Comparison of ENCODE assay signal across 1 cellular context in the genomic region with DNA sequence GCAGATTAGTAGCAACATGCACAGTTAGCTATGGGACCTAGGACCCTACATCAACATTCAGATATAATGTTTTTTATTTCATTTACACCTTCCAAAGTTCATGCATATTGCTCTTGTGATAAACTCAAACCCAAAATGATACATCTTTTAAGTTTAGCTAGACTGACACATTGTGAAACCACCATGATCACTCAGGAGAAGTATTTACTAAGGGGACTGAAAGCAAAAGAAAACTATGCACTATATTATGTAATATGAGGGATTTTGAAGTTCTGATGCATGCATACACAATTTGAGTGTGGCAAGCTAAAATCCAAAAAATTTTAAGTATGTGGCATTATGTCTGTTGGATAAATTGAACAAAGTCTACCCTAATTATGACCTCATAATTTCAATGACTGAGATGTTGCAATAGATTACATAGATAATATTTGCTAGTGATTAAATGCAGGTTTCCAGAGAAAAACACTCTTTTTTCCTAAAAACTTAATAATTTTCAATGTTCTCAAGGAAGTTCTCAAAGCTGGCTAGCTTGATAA.
A peak's percentile ranks its signal among the peaks of the same experiment; 100 is the strongest.
TF ChIP-seq lines count a peak whose summit lies in the region.

No MANE protein-coding gene starts in this region.

TF ChIP-seq in GM12878, 131 proteins besides CTCF, POLR2A, EP300 and RAD21 (continued from another document):
- TF ChIP-seq, protein P1, sequence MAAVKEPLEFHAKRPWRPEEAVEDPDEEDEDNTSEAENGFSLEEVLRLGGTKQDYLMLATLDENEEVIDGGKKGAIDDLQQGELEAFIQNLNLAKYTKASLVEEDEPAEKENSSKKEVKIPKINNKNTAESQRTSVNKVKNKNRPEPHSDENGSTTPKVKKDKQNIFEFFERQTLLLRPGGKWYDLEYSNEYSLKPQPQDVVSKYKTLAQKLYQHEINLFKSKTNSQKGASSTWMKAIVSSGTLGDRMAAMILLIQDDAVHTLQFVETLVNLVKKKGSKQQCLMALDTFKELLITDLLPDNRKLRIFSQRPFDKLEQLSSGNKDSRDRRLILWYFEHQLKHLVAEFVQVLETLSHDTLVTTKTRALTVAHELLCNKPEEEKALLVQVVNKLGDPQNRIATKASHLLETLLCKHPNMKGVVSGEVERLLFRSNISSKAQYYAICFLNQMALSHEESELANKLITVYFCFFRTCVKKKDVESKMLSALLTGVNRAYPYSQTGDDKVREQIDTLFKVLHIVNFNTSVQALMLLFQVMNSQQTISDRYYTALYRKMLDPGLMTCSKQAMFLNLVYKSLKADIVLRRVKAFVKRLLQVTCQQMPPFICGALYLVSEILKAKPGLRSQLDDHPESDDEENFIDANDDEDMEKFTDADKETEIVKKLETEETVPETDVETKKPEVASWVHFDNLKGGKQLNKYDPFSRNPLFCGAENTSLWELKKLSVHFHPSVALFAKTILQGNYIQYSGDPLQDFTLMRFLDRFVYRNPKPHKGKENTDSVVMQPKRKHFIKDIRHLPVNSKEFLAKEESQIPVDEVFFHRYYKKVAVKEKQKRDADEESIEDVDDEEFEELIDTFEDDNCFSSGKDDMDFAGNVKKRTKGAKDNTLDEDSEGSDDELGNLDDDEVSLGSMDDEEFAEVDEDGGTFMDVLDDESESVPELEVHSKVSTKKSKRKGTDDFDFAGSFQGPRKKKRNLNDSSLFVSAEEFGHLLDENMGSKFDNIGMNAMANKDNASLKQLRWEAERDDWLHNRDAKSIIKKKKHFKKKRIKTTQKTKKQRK (IDR thresholded peaks at IDR 0.05; ENCODE audit: low read depth, low read length) = no peak
- TF ChIP-seq SUPT20H (IDR thresholded peaks at IDR 0.05; ENCODE audit: borderline replicate concordance, control insufficient read depth, low read depth, low read length) = no peak
- TF ChIP-seq, protein P2, sequence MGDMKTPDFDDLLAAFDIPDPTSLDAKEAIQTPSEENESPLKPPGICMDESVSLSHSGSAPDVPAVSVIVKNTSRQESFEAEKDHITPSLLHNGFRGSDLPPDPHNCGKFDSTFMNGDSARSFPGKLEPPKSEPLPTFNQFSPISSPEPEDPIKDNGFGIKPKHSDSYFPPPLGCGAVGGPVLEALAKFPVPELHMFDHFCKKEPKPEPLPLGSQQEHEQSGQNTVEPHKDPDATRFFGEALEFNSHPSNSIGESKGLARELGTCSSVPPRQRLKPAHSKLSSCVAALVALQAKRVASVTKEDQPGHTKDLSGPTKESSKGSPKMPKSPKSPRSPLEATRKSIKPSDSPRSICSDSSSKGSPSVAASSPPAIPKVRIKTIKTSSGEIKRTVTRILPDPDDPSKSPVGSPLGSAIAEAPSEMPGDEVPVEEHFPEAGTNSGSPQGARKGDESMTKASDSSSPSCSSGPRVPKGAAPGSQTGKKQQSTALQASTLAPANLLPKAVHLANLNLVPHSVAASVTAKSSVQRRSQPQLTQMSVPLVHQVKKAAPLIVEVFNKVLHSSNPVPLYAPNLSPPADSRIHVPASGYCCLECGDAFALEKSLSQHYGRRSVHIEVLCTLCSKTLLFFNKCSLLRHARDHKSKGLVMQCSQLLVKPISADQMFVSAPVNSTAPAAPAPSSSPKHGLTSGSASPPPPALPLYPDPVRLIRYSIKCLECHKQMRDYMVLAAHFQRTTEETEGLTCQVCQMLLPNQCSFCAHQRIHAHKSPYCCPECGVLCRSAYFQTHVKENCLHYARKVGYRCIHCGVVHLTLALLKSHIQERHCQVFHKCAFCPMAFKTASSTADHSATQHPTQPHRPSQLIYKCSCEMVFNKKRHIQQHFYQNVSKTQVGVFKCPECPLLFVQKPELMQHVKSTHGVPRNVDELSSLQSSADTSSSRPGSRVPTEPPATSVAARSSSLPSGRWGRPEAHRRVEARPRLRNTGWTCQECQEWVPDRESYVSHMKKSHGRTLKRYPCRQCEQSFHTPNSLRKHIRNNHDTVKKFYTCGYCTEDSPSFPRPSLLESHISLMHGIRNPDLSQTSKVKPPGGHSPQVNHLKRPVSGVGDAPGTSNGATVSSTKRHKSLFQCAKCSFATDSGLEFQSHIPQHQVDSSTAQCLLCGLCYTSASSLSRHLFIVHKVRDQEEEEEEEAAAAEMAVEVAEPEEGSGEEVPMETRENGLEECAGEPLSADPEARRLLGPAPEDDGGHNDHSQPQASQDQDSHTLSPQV (IDR thresholded peaks at IDR 0.05) = no peak
- TF ChIP-seq, protein P3, sequence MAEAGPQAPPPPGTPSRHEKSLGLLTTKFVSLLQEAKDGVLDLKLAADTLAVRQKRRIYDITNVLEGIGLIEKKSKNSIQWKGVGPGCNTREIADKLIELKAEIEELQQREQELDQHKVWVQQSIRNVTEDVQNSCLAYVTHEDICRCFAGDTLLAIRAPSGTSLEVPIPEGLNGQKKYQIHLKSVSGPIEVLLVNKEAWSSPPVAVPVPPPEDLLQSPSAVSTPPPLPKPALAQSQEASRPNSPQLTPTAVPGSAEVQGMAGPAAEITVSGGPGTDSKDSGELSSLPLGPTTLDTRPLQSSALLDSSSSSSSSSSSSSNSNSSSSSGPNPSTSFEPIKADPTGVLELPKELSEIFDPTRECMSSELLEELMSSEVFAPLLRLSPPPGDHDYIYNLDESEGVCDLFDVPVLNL (IDR thresholded peaks at IDR 0.05; ENCODE audit: low read depth, low read length) = no peak
- 0 out of 2 replicates have a peak, but pooled peaks have one; percentile 23 for TF ChIP-seq ZNF24 (IDR thresholded peaks at IDR 0.05)
- TF ChIP-seq, protein P4, sequence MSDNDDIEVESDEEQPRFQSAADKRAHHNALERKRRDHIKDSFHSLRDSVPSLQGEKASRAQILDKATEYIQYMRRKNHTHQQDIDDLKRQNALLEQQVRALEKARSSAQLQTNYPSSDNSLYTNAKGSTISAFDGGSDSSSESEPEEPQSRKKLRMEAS (IDR thresholded peaks at IDR 0.05; ENCODE audit: low read depth, low read length) = no peak
- TF ChIP-seq CHD4 (IDR thresholded peaks at IDR 0.05) = no peak
- no peak for TF ChIP-seq STAT3 (IDR thresholded peaks at IDR 0.05; ENCODE audit: low read depth, low read length)
- no peak for TF ChIP-seq HDAC6 (IDR thresholded peaks at IDR 0.05; ENCODE audit: unreplicated experiment)
- TF ChIP-seq ATF7 (IDR thresholded peaks at IDR 0.05; ENCODE audit: low read depth) = peak; percentile 65
- peak; percentile 37 for TF ChIP-seq JUNB (IDR thresholded peaks at IDR 0.05)
- TF ChIP-seq, protein P5, sequence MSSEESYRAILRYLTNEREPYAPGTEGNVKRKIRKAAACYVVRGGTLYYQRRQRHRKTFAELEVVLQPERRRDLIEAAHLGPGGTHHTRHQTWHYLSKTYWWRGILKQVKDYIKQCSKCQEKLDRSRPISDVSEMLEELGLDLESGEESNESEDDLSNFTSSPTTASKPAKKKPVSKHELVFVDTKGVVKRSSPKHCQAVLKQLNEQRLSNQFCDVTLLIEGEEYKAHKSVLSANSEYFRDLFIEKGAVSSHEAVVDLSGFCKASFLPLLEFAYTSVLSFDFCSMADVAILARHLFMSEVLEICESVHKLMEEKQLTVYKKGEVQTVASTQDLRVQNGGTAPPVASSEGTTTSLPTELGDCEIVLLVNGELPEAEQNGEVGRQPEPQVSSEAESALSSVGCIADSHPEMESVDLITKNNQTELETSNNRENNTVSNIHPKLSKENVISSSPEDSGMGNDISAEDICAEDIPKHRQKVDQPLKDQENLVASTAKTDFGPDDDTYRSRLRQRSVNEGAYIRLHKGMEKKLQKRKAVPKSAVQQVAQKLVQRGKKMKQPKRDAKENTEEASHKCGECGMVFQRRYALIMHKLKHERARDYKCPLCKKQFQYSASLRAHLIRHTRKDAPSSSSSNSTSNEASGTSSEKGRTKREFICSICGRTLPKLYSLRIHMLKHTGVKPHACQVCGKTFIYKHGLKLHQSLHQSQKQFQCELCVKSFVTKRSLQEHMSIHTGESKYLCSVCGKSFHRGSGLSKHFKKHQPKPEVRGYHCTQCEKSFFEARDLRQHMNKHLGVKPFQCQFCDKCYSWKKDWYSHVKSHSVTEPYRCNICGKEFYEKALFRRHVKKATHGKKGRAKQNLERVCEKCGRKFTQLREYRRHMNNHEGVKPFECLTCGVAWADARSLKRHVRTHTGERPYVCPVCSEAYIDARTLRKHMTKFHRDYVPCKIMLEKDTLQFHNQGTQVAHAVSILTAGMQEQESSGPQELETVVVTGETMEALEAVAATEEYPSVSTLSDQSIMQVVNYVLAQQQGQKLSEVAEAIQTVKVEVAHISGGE (CRISPR knock-in tag; IDR thresholded peaks at IDR 0.05) = no peak
- TF ChIP-seq NR2F1 (conservative IDR thresholded peaks at IDR 0.05) = no peak
- TF ChIP-seq BCL11A (IDR thresholded peaks at IDR 0.05; ENCODE audit: low read depth, low read length) = no peak
- no peak for TF ChIP-seq DPF2 (IDR thresholded peaks at IDR 0.05)
- no peak for TF ChIP-seq BHLHE40 (IDR thresholded peaks at IDR 0.05; ENCODE audit: borderline replicate concordance in 1 of 2, low read depth in 2 of 2, low read length in 1 of 2)
- no peak for TF ChIP-seq KLF5 (IDR thresholded peaks at IDR 0.05; ENCODE audit: partially characterized antibody)
- TF ChIP-seq, protein P6, sequence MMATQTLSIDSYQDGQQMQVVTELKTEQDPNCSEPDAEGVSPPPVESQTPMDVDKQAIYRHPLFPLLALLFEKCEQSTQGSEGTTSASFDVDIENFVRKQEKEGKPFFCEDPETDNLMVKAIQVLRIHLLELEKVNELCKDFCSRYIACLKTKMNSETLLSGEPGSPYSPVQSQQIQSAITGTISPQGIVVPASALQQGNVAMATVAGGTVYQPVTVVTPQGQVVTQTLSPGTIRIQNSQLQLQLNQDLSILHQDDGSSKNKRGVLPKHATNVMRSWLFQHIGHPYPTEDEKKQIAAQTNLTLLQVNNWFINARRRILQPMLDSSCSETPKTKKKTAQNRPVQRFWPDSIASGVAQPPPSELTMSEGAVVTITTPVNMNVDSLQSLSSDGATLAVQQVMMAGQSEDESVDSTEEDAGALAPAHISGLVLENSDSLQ (IDR thresholded peaks at IDR 0.05) = peak; percentile 35; the same call in 1 of the 2 replicates
- no peak for TF ChIP-seq BMI1 (IDR thresholded peaks at IDR 0.05; ENCODE audit: borderline replicate concordance)
- TF ChIP-seq, protein P7, sequence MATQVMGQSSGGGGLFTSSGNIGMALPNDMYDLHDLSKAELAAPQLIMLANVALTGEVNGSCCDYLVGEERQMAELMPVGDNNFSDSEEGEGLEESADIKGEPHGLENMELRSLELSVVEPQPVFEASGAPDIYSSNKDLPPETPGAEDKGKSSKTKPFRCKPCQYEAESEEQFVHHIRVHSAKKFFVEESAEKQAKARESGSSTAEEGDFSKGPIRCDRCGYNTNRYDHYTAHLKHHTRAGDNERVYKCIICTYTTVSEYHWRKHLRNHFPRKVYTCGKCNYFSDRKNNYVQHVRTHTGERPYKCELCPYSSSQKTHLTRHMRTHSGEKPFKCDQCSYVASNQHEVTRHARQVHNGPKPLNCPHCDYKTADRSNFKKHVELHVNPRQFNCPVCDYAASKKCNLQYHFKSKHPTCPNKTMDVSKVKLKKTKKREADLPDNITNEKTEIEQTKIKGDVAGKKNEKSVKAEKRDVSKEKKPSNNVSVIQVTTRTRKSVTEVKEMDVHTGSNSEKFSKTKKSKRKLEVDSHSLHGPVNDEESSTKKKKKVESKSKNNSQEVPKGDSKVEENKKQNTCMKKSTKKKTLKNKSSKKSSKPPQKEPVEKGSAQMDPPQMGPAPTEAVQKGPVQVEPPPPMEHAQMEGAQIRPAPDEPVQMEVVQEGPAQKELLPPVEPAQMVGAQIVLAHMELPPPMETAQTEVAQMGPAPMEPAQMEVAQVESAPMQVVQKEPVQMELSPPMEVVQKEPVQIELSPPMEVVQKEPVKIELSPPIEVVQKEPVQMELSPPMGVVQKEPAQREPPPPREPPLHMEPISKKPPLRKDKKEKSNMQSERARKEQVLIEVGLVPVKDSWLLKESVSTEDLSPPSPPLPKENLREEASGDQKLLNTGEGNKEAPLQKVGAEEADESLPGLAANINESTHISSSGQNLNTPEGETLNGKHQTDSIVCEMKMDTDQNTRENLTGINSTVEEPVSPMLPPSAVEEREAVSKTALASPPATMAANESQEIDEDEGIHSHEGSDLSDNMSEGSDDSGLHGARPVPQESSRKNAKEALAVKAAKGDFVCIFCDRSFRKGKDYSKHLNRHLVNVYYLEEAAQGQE (IDR thresholded peaks at IDR 0.05; ENCODE audit: low read depth, low read length) = no peak
- TF ChIP-seq CHD2 (IDR thresholded peaks at IDR 0.05; ENCODE audit: borderline replicate concordance, low read depth, low read length) = no peak
- TF ChIP-seq PML (IDR thresholded peaks at IDR 0.05; ENCODE audit: low read length) = no peak
- TF ChIP-seq, protein P8, sequence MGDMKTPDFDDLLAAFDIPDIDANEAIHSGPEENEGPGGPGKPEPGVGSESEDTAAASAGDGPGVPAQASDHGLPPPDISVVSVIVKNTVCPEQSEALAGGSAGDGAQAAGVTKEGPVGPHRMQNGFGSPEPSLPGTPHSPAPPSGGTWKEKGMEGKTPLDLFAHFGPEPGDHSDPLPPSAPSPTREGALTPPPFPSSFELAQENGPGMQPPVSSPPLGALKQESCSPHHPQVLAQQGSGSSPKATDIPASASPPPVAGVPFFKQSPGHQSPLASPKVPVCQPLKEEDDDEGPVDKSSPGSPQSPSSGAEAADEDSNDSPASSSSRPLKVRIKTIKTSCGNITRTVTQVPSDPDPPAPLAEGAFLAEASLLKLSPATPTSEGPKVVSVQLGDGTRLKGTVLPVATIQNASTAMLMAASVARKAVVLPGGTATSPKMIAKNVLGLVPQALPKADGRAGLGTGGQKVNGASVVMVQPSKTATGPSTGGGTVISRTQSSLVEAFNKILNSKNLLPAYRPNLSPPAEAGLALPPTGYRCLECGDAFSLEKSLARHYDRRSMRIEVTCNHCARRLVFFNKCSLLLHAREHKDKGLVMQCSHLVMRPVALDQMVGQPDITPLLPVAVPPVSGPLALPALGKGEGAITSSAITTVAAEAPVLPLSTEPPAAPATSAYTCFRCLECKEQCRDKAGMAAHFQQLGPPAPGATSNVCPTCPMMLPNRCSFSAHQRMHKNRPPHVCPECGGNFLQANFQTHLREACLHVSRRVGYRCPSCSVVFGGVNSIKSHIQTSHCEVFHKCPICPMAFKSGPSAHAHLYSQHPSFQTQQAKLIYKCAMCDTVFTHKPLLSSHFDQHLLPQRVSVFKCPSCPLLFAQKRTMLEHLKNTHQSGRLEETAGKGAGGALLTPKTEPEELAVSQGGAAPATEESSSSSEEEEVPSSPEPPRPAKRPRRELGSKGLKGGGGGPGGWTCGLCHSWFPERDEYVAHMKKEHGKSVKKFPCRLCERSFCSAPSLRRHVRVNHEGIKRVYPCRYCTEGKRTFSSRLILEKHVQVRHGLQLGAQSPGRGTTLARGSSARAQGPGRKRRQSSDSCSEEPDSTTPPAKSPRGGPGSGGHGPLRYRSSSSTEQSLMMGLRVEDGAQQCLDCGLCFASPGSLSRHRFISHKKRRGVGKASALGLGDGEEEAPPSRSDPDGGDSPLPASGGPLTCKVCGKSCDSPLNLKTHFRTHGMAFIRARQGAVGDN (IDR thresholded peaks at IDR 0.05) = peak; percentile 37; the same call in 1 of the 2 replicates
